Comparison of ENCODE assay signal across 8 cellular contexts in genomic region chr9:129596541-129597328, GRCh38. TPM values are rescaled to one million over a fixed set of nuclear protein-coding genes. Genes with fewer than 3 reads are reported as not detected.
DNase-seq lines count a peak whose midpoint lies in the region; ATAC-seq and TF ChIP-seq lines count a peak whose summit lies in the region.

No MANE protein-coding gene starts in this region.

- H3K9me3 ChIP-seq in ascending aorta (no peaks in the 10 kb centered on the region), skeletal muscle tissue (ENCODE audit: control insufficient read depth in 3 of 3, low read length in 3 of 3) (no peaks in the 10 kb centered on the region)

- H3K4me3 ChIP-seq in ascending aorta (peak overlapping the region; percentile 48 to 67), iPS-11a (ENCODE audit: low read depth, low read length) (peak overlapping the region; percentile 48), skeletal muscle tissue (ENCODE audit: low read length in 3 of 3) (peak overlapping the region; percentile 43 to 61 (median 56))

- peaks cover 3 to 17% of the 10 kb centered on the region in 2 donors for H3K4me1 ChIP-seq in ascending aorta
- peaks cover 11 to 30% (median 25%) of the 10 kb centered on the region in 3 donors for H3K4me1 ChIP-seq in skeletal muscle tissue (ENCODE audit: control insufficient read depth in 3 of 3, insufficient read depth in 3 of 3, low read length in 3 of 3)

- peak in 1 of 2 donors; percentile 79 for DNase-seq in ascending aorta (ENCODE audit: low spot score in 2 of 2)
- DNase-seq in OCI-M1 (lab: John Stamatoyannopoulos, UW), result no peak

- peak overlapping the region; percentile 33 to 54 (median 43) for H3K9ac ChIP-seq in skeletal muscle tissue (ENCODE audit: low read depth in 1 of 3, low read length in 3 of 3)

- TF ChIP-seq CTCF in ascending aorta (IDR thresholded peaks at IDR 0.05), result no peak

- no peaks in the 10 kb centered on the region for H3K27me3 ChIP-seq in ascending aorta
- peaks cover 0 to 8% (median 5%) of the 10 kb centered on the region in 3 donors for H3K27me3 ChIP-seq in skeletal muscle tissue (ENCODE audit: control insufficient read depth in 3 of 3, insufficient read depth in 3 of 3, low read length in 3 of 3)

- ATAC-seq in GM19463 (IDR thresholded peaks at IDR 0.05; ENCODE audit: unreplicated experiment) (peak; percentile 25), HG03342 (IDR thresholded peaks at IDR 0.05; ENCODE audit: unreplicated experiment) (no peak), GM19467 (IDR thresholded peaks at IDR 0.05; ENCODE audit: unreplicated experiment) (no peak), HG02970 (IDR thresholded peaks at IDR 0.05; ENCODE audit: low FRiP score, unreplicated experiment) (no peak)

- intact Hi-C loops in ascending aorta (cut with DNase I), result loop anchor here (2.0 kb wide), 1 partner anchor 28 kb away; no protein-coding TSS in a partner anchor

- H3K36me3 ChIP-seq in ascending aorta (no peaks in the 10 kb centered on the region), skeletal muscle tissue (ENCODE audit: control insufficient read depth in 3 of 3, insufficient read depth in 3 of 3, low read length in 3 of 3) (no peaks in the 10 kb centered on the region)

- peak overlapping the region; percentile 87 to 88 for H3K27ac ChIP-seq in ascending aorta
- H3K27ac ChIP-seq in skeletal muscle tissue (ENCODE audit: low read depth, low read length), result peak overlapping the region; percentile 69

RNA-seq across cellular contexts. Expression of gene C9orf50, which starts 24.2 kb away (rescaled TPM):
- total RNA-seq in ascending aorta (not detected), skeletal muscle tissue (not detected)

RNA-seq across cellular contexts. Expression of gene NTMT1, which starts 29.2 kb away (rescaled TPM):
- 6.9 TPM for total RNA-seq in ascending aorta
- total RNA-seq in skeletal muscle tissue, result 18.8 TPM

RNA-seq across cellular contexts. Expression of gene ASB6, which starts 45.2 kb away (rescaled TPM):
- total RNA-seq in ascending aorta, result 29.7 TPM
- 4.2 TPM for total RNA-seq in skeletal muscle tissue
